In the genomic region with DNA sequence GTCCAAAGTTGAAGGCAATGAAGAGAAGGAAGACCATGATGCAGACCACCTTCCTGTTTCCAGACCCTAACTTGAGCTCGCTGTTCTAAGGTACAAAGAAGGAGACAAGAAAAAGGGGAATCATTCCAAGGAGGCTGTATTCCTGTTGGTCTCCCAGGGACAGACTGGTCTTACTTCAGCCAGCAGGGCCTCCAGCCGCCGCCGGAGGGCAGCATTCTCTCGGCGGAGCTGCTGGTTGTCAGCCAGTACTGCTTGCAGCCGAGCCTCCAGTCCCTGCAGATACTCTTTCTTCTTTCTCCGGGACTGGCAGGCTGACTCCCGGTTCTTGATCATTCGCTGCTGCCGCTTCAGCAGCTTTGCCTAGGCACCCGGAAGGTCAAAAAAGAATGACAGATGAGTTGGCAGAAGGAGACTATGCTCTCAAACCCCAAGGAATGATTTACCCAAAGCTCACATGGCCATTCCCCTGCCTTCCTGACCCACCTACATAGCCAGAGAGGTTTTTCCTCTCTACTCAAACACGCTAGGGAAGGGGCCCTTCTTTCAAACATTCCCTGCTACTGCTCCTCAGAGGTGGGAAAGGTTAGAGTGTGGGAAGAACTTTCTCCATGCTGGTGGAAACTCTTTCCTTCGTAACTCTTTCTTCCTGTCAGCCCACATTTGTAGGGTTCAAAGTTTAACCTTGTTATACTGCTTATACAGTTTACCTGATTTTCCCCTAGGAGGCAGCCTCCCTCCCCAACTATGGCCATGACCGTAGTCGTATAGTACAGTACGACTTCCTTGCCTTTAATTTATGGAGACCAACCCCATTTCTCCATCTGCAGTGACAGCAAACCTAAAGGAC, we compare ENCODE assay signal across 8 cellular contexts. TPM values are rescaled to one million over a fixed set of nuclear protein-coding genes. Genes with fewer than 3 reads are reported as not detected.
DNase-seq lines count a peak whose midpoint lies in the region; ATAC-seq and TF ChIP-seq lines count a peak whose summit lies in the region.

No MANE protein-coding gene starts in this region.

- H3K4ac ChIP-seq in H9 (ENCODE audit: low read depth, low read length) = no peak overlapping the region

- H3K4me1 Mint-ChIP-seq in H9 = peaks cover 0 to 2% of the 10 kb centered on the region in 2 experiments; a peak in 2 of 4 replicates

- no peak overlapping the region for H3T11ph ChIP-seq in H9 (ENCODE audit: low read length)

- no peak overlapping the region for H2AK5ac ChIP-seq in H9 (ENCODE audit: insufficient read length, low read length)

- no peak overlapping the region for H2AFZ ChIP-seq in H9 (ENCODE audit: low read length)

- H2BK20ac ChIP-seq in H9 (ENCODE audit: low read depth, low read length, poor library complexity, severe bottlenecking) = no peak overlapping the region

- peak overlapping the region; percentile 46 to 90 (median 60); a peak in 3 of 7 replicates for H3K27ac Mint-ChIP-seq in H9

- no peaks in the 10 kb centered on the region for H3K79me2 ChIP-seq in H9 (ENCODE audit: insufficient read depth, low read length)

- H2BK12ac ChIP-seq in H9 (ENCODE audit: insufficient read length, low read depth, low read length) = no peak overlapping the region

- H4K91ac ChIP-seq in H9 (ENCODE audit: insufficient read length, low read depth, low read length) = no peak overlapping the region

- H3K27me3 Mint-ChIP-seq in H9 (ENCODE audit: low read depth) = no peaks in the 10 kb centered on the region

- no peak overlapping the region for H4K5ac ChIP-seq in H9 (ENCODE audit: insufficient read length, low read depth, low read length)

- no peak overlapping the region for H2BK15ac ChIP-seq in H9 (ENCODE audit: low read depth, low read length)

- no peaks in the 10 kb centered on the region for H3K27me3 ChIP-seq in H9 (ENCODE audit: insufficient read depth, low read length)
- no peaks in the 10 kb centered on the region for H3K27me3 ChIP-seq in layer of hippocampus (ENCODE audit: control insufficient read depth, insufficient read depth, low read length)

- H3K14ac ChIP-seq in H9 (ENCODE audit: insufficient read depth, low read length) = no peak overlapping the region

- no peak overlapping the region for H3K18ac ChIP-seq in H9 (ENCODE audit: insufficient read length, low read depth, low read length)

- H4K20me1 ChIP-seq in H9 (ENCODE audit: control insufficient read depth, insufficient read depth, insufficient read length) = no peaks in the 10 kb centered on the region

- H3K4me2 ChIP-seq in H9 (ENCODE audit: insufficient read depth, insufficient read length, low read length) = no peak overlapping the region

- TF ChIP-seq CTCF in H9 (conservative IDR thresholded peaks at IDR 0.05) = peak; percentile 94

- no peak overlapping the region for H3K23ac ChIP-seq in H9 (ENCODE audit: insufficient read length, low read depth, low read length)

- ATAC-seq in HG02678 (IDR thresholded peaks at IDR 0.05; ENCODE audit: unreplicated experiment) = no peak

- H3K23me2 ChIP-seq in H9 (ENCODE audit: insufficient read length, low read depth, low read length, poor library complexity, severe bottlenecking) = no peaks in the 10 kb centered on the region

- no peaks in the 10 kb centered on the region; a peak in 1 of 5 replicates for H3K9me3 Mint-ChIP-seq in H9

- no peaks in the 10 kb centered on the region for H3K4me1 ChIP-seq in H9 (ENCODE audit: insufficient read depth, low read length)

- no peaks in the 10 kb centered on the region for H3K9me3 ChIP-seq in H9 (ENCODE audit: control insufficient read depth, low read depth, low read length)

- no peaks in the 10 kb centered on the region for H3K79me1 ChIP-seq in H9 (ENCODE audit: insufficient read depth, low read depth, low read length, poor library complexity, severe bottlenecking)

- H3K36me3 Mint-ChIP-seq in H9 (ENCODE audit: insufficient read depth in 1 of 3, low read depth in 3 of 3) = peaks cover 15 to 74% (median 69%) of the 10 kb centered on the region in 3 experiments; a peak in 6 of 7 replicates

- no peak overlapping the region for H4K8ac ChIP-seq in H9 (replicated peaks; ENCODE audit: insufficient read length, low read depth, low read length)

- H3K56ac ChIP-seq in H9 (ENCODE audit: insufficient read length, low read depth, low read length) = no peak overlapping the region

- WGBS in H9 (ENCODE audit: extremely low coverage, insufficient read length, low lambda C conversion rate) = no CpG with 5 or more reads among the region's 17 CpGs

- no peak overlapping the region for H2BK120ac ChIP-seq in H9 (ENCODE audit: low read depth, low read length, poor library complexity, severe bottlenecking)

- H3K27ac ChIP-seq in H9 (ENCODE audit: insufficient read length, low read depth, low read length) = no peak overlapping the region
- peak overlapping the region; percentile 67 for H3K27ac ChIP-seq in layer of hippocampus (ENCODE audit: low read depth, low read length)

- no peak overlapping the region; a peak in 2 of 5 replicates for H3K4me3 Mint-ChIP-seq in H9

- DNase-seq in AG08395 (ENCODE audit: low spot score) = peak; percentile 85
- peak; percentile 91 for DNase-seq in H9
- DNase-seq in NCI-H510A treated with DMSO at 0.1 percent for 48 hours (lab: John Stamatoyannopoulos, UW) = peak; percentile 65
- DNase-seq in activated CD4-positive, alpha-beta T cell treated with anti-CD3 and anti-CD28 coated beads for 4 hours = peak; percentile 55 to 60
- peak; percentile 92 for DNase-seq in cerebellar cortex (ENCODE audit: low spot score)
- peak; percentile 32 to 51 for DNase-seq in stimulated activated CD4-positive, alpha-beta T cell treated with anti-CD3 and anti-CD28 coated beads, Interleukin-15, amount 100 ng/mL, for 1 hour (ENCODE audit: low read depth in 1 of 2, low spot score in 1 of 2)

- H2BK5ac ChIP-seq in H9 (ENCODE audit: insufficient read length, low read length) = no peak overlapping the region

- H3K9ac ChIP-seq in H9 (ENCODE audit: extremely low read depth, insufficient read length, low read length) = no peak overlapping the region

RNA-seq across cellular contexts. Expression of a gene that starts 9.0 kb away (rescaled TPM):
- 44.0 and 45.3 TPM in 2 replicates for total RNA-seq in H9 (2021)

RNA-seq across cellular contexts. Expression of a gene that starts 9.9 kb away (rescaled TPM):
- total RNA-seq in H9 (2021) = 5.0 and 5.2 TPM in 2 replicates

RNA-seq across cellular contexts. Expression of a gene that starts 11.1 kb away (rescaled TPM):
- 10.9 and 11.1 TPM in 2 replicates for total RNA-seq in H9 (2021)

RNA-seq across cellular contexts. Expression of a gene that starts 32.7 kb away (rescaled TPM):
- 1.8 and 1.9 TPM in 2 replicates for total RNA-seq in H9 (2021)

RNA-seq across cellular contexts. Expression of a gene that starts 34.9 kb away (rescaled TPM):
- 43.1 and 46.3 TPM in 2 replicates for total RNA-seq in H9 (2021)

Comparison
In these comparisons a context has a peak if more than half of its experiments do, and no peak if none do; other contexts are left out.
1. DNase-seq: peak in every context shown above with its lines; median percentile 92 in cerebellar cortex; 91 in H9; 85 in AG08395; 65 in NCI-H510A treated with DMSO at 0.1 percent for 48 hours; 58 in activated CD4-positive, alpha-beta T cell treated with anti-CD3 and anti-CD28 coated beads for 4 hours; 42 in stimulated activated CD4-positive, alpha-beta T cell treated with anti-CD3 and anti-CD28 coated beads, Interleukin-15, amount 100 ng/mL, for 1 hour.